Comparison of ENCODE assay signal across 8 cellular contexts in genomic region chr7:106736508-106737201, GRCh38.
DNase-seq lines count a peak whose midpoint lies in the region; ATAC-seq, FAIRE-seq and TF ChIP-seq lines count a peak whose summit lies in the region.

No MANE protein-coding gene starts in this region.

- peak; percentile 16 to 53 (median 44) for TF ChIP-seq CTCF in ascending aorta (IDR thresholded peaks at IDR 0.05)

- H3K36me3 ChIP-seq in ascending aorta = no peaks in the 10 kb centered on the region

- no peaks in the 10 kb centered on the region for H3K9me3 ChIP-seq in ascending aorta

- no peaks in the 10 kb centered on the region for H3K4me1 ChIP-seq in ascending aorta

- H3K27me3 Mint-ChIP-seq in immature natural killer cell (ENCODE audit: low read depth in 3 of 3) = peaks cover 0 to 4% (median 0%) of the 10 kb centered on the region in 3 donors

- peak overlapping the region in 1 of 5 donors; percentile 0 for H3K4me3 Mint-ChIP-seq in immature natural killer cell

- intact Hi-C loops in ascending aorta (cut with DNase I) = loop anchor here (1.0 to 5.0 kb wide), 3 partner anchors 76 to 559 kb away; no protein-coding TSS in a partner anchor

- H3K4me1 Mint-ChIP-seq in immature natural killer cell = peaks cover 12 to 18% of the 10 kb centered on the region in 2 donors

- peaks cover 0 to 5% (median 0%) of the 10 kb centered on the region in 3 donors for H3K36me3 Mint-ChIP-seq in immature natural killer cell

- ATAC-seq in GM21526 (IDR thresholded peaks at IDR 0.05; ENCODE audit: low FRiP score, unreplicated experiment) = peak; percentile 86

- H3K27ac ChIP-seq in ascending aorta = no peak overlapping the region

- no peaks in the 10 kb centered on the region for H3K27me3 ChIP-seq in ascending aorta

- H3K9me3 Mint-ChIP-seq in immature natural killer cell = peaks cover 0 to 2% (median 0%) of the 10 kb centered on the region in 6 donors

- H3K4me3 ChIP-seq in ascending aorta = no peak overlapping the region

- peak; percentile 73 for DNase-seq in HT1080 (ENCODE audit: low read depth)
- peak; percentile 87 for DNase-seq in RPMI8226
- DNase-seq in ascending aorta (ENCODE audit: low spot score in 2 of 2) = no peak
- DNase-seq in immature natural killer cell = peak; percentile 34 to 54 (median 45)
- peak in 2 of 3 experiments; percentile 8 to 20 for DNase-seq in stimulated activated CD4-positive, alpha-beta T cell treated with anti-CD3 and anti-CD28 coated beads, TNF-alpha, amount 100 ng/mL, for 4 hours (ENCODE audit: low read depth in 3 of 3)
- DNase-seq in GOT3 (lab: John Stamatoyannopoulos, UW) = no peak

- peak overlapping the region in 1 of 6 donors; percentile 15 for H3K27ac Mint-ChIP-seq in immature natural killer cell

- peak; percentile 95 for FAIRE-seq in G401.6 (lab: Jason Lieb, UNC)

Comparison
In these comparisons a context has a peak if more than half of its experiments do, and no peak if none do; other contexts are left out.
1. DNase-seq: peak in HT1080 (single experiment), RPMI8226 (single experiment), immature natural killer cell (3 of 3) and stimulated activated CD4-positive, alpha-beta T cell treated with anti-CD3 and anti-CD28 coated beads, TNF-alpha, amount 100 ng/mL, for 4 hours (2 of 3); none in ascending aorta (0 of 2) and GOT3 (single experiment).